In genomic region chr3:4819761-4820160, GRCh38 we compare ENCODE assay signal across 22 cellular contexts.
A peak's percentile ranks its signal among the peaks of the same experiment; 100 is the strongest.
DNase-seq lines count a peak whose midpoint lies in the region; ATAC-seq and TF ChIP-seq lines count a peak whose summit lies in the region.
"Had no signal": no experiment of that assay in that cellular context is flagged by ENCODE, and none has a peak within 500 bp of the region (broad histone marks: within the 10 kb centered on the region; RNA-seq: fewer than 3 reads in every experiment).

No MANE protein-coding gene starts in this region.

- TF ChIP-seq CTCF in activated CD8-positive, alpha-beta T cell treated with anti-CD3 and anti-CD28 coated beads for 36 hours (IDR thresholded peaks at IDR 0.05), result no peak
- TF ChIP-seq CTCF in foreskin keratinocyte (conservative IDR thresholded peaks at IDR 0.05), result no peak

- H3K27me3 Mint-ChIP-seq in activated CD8-positive, alpha-beta T cell treated with anti-CD3 and anti-CD28 coated beads for 36 hours, result no peaks in the 10 kb centered on the region
- no peaks in the 10 kb centered on the region for H3K27me3 Mint-ChIP-seq in activated CD8-positive, alpha-beta T cell treated with anti-CD3 and anti-CD28 coated beads, Interleukin-2, amount 10 ng/mL, durations not matched to agents 7 days and 5 days (ENCODE audit: low read depth)
- no peaks in the 10 kb centered on the region for H3K27me3 Mint-ChIP-seq in CD8-positive, alpha-beta memory T cell
- H3K27me3 Mint-ChIP-seq in activated naive CD8-positive, alpha-beta T cell treated with anti-CD3 and anti-CD28 coated beads, Interleukin-2, amount 50 U/mL, for 24 hours, result no peaks in the 10 kb centered on the region

- H2AFZ ChIP-seq in trophoblast cell (ENCODE audit: insufficient read depth, low read length, poor library complexity), result no peak overlapping the region

- H3K4me3 ChIP-seq in CD8-positive, alpha-beta memory T cell (ENCODE audit: low read length), result no peak overlapping the region
- no peak overlapping the region for H3K4me3 ChIP-seq in trophoblast cell (ENCODE audit: low read depth, low read length)
- H3K4me3 ChIP-seq: A549, lung had no signal

- H3K27ac Mint-ChIP-seq in activated CD8-positive, alpha-beta T cell treated with anti-CD3 and anti-CD28 coated beads for 36 hours, result peak overlapping the region; percentile 100
- no peak overlapping the region for H3K27ac Mint-ChIP-seq in activated CD8-positive, alpha-beta T cell treated with anti-CD3 and anti-CD28 coated beads, Interleukin-2, amount 10 ng/mL, durations not matched to agents 7 days and 5 days
- H3K27ac Mint-ChIP-seq in CD8-positive, alpha-beta memory T cell, result peak overlapping the region; percentile 89 to 99 (median 98)
- peak overlapping the region; percentile 95 for H3K27ac Mint-ChIP-seq in activated naive CD8-positive, alpha-beta T cell treated with anti-CD3 and anti-CD28 coated beads, Interleukin-2, amount 50 U/mL, for 24 hours
- H3K27ac Mint-ChIP-seq: progenitor cell of endocrine pancreas had no signal

- H3K9me3 ChIP-seq in CD8-positive, alpha-beta memory T cell (ENCODE audit: low read length), result no peaks in the 10 kb centered on the region
- H3K9me3 ChIP-seq in trophoblast cell (ENCODE audit: insufficient read depth, low read depth, low read length), result no peaks in the 10 kb centered on the region

- H3K18ac ChIP-seq in trophoblast cell (ENCODE audit: low read length), result no peak overlapping the region

- POLR2A ChIA-PET in activated CD8-positive, alpha-beta T cell treated with anti-CD3 and anti-CD28 coated beads for 36 hours (lab: Charles Lee), result interaction anchor here (0.5 to 4.4 kb wide), 4 partner anchors 29 to 374 kb away, joined by 3 to 60 read pairs (median 26); partner anchors contain the start of gene BHLHE40
- POLR2A ChIA-PET in activated CD8-positive, alpha-beta T cell treated with anti-CD3 and anti-CD28 coated beads, Interleukin-2, amount 10 ng/mL, durations not matched to agents 7 days and 5 days (lab: Charles Lee), result interaction anchor here (0.7 to 4.6 kb wide), 2 partner anchors 10 to 158 kb away, joined by 3 to 100 read pairs; partner anchors contain the start of gene BHLHE40
- POLR2A ChIA-PET in CD8-positive, alpha-beta memory T cell (lab: Charles Lee), result no interaction called here

- no peak overlapping the region for H3K4me2 ChIP-seq in trophoblast cell (ENCODE audit: low read length)
- H3K4me2 ChIP-seq: A549, KMS-11 had no signal

- H3K36me3 ChIP-seq in CD8-positive, alpha-beta memory T cell (ENCODE audit: insufficient read depth, low read length), result peaks cover 8% of the 10 kb centered on the region
- peaks cover 2 to 4% of the 10 kb centered on the region in 2 experiments for H3K36me3 ChIP-seq in trophoblast cell (ENCODE audit: control insufficient read depth in 1 of 2, insufficient read depth in 2 of 2, low read length in 2 of 2)

- ATAC-seq in activated CD8-positive, alpha-beta T cell treated with anti-CD3 and anti-CD28 coated beads for 36 hours, result no peak
- ATAC-seq in activated CD8-positive, alpha-beta T cell treated with anti-CD3 and anti-CD28 coated beads, Interleukin-2, amount 10 ng/mL, durations not matched to agents 7 days and 5 days, result no peak
- no peak for ATAC-seq in activated naive CD8-positive, alpha-beta T cell treated with anti-CD3 and anti-CD28 coated beads, Interleukin-2, amount 50 U/mL, for 24 hours
- ATAC-seq in foreskin keratinocyte, result no peak
- ATAC-seq: A549, Panc1 had no signal

- H3K23ac ChIP-seq in trophoblast cell (ENCODE audit: low read length), result no peak overlapping the region

- peak overlapping the region; percentile 38 for H4K91ac ChIP-seq in trophoblast cell (ENCODE audit: low read depth, low read length)

- no peak overlapping the region for H3K4ac ChIP-seq in trophoblast cell (ENCODE audit: low read depth, low read length)

- H3K14ac ChIP-seq in trophoblast cell (ENCODE audit: low read length), result no peak overlapping the region

- H4K8ac ChIP-seq in trophoblast cell (ENCODE audit: low read depth, low read length), result no peak overlapping the region

- intact Hi-C loops in activated CD8-positive, alpha-beta T cell treated with anti-CD3 and anti-CD28 coated beads for 36 hours (cut with micrococcal nuclease), result loop anchor here (5.0 to 10.0 kb wide), 2 partner anchors 77 to 85 kb away; no protein-coding TSS in a partner anchor

- DNase-seq in activated CD8-positive, alpha-beta T cell treated with anti-CD3 and anti-CD28 coated beads for 36 hours, result no peak
- no peak for DNase-seq in activated CD8-positive, alpha-beta T cell treated with anti-CD3 and anti-CD28 coated beads, Interleukin-2, amount 10 ng/mL, durations not matched to agents 7 days and 5 days
- DNase-seq in CD8-positive, alpha-beta memory T cell, result no peak
- no peak for DNase-seq in activated naive CD8-positive, alpha-beta T cell treated with anti-CD3 and anti-CD28 coated beads, Interleukin-2, amount 50 U/mL, for 24 hours
- DNase-seq in trophoblast cell (no peak), foreskin keratinocyte (no peak), SIG-M5 treated with dmso at 0.1 percent for 504 hours (lab: John Stamatoyannopoulos, UW; ENCODE audit: unreplicated experiment) (no peak), NCI-H226 (no peak)
- DNase-seq: activated CD8-positive, alpha-beta memory T cell treated with anti-CD3 and anti-CD28 coated beads, Interleukin-2, amount 50 U/mL, for 48 hours; activated naive CD4-positive, alpha-beta T cell treated with Interleukin-2 at 50 U/mL for 16 hours; glutamatergic neuron; NCI-H146; NCI-H526; SHP77 treated with DMSO at 0.1 percent for 48 hours; stimulated activated CD8-positive, alpha-beta memory T cell treated with anti-CD3 and anti-CD28 coated beads, Interleukin-4, amount 100 ng/mL, for 48 hours; substantia nigra; SW 1271 had no signal

- H4K12ac ChIP-seq in trophoblast cell (ENCODE audit: low read depth, low read length), result no peak overlapping the region

- H3K4me1 ChIP-seq in CD8-positive, alpha-beta memory T cell (ENCODE audit: insufficient read depth, low read length), result peaks cover 36% of the 10 kb centered on the region
- H3K4me1 ChIP-seq in trophoblast cell (ENCODE audit: control insufficient read depth in 1 of 2, insufficient read depth in 2 of 2, low read length in 2 of 2), result peaks cover 18 to 27% of the 10 kb centered on the region in 2 experiments
- no peaks in the 10 kb centered on the region for H3K4me1 ChIP-seq in foreskin keratinocyte

- H2BK5ac ChIP-seq in trophoblast cell (ENCODE audit: low read depth, low read length, poor library complexity), result no peak overlapping the region

- H2BK12ac ChIP-seq in trophoblast cell (ENCODE audit: low read length), result peak overlapping the region; percentile 68

- H2BK120ac ChIP-seq in trophoblast cell (ENCODE audit: insufficient read depth, low read length, poor library complexity), result peak overlapping the region; percentile 59

- CTCF ChIA-PET in activated CD8-positive, alpha-beta T cell treated with anti-CD3 and anti-CD28 coated beads for 36 hours (lab: Charles Lee), result no interaction called here
- CTCF ChIA-PET in activated CD8-positive, alpha-beta T cell treated with anti-CD3 and anti-CD28 coated beads, Interleukin-2, amount 10 ng/mL, durations not matched to agents 7 days and 5 days (lab: Charles Lee), result interaction anchor here (1.7 kb wide), 1 partner anchor 108 kb away, joined by 5 read pairs; no protein-coding TSS in a partner anchor
- CTCF ChIA-PET in CD8-positive, alpha-beta memory T cell (lab: Charles Lee), result no interaction called here

- H3K79me1 ChIP-seq in trophoblast cell (ENCODE audit: low read length), result peaks cover 36% of the 10 kb centered on the region

- H3K9ac ChIP-seq in trophoblast cell (ENCODE audit: low read length), result no peak overlapping the region
- H3K9ac ChIP-seq: KMS-11 had no signal

- no peak overlapping the region for H2AK5ac ChIP-seq in trophoblast cell (ENCODE audit: low read length)

- peaks cover 56% of the 10 kb centered on the region for H3K4me1 Mint-ChIP-seq in activated CD8-positive, alpha-beta T cell treated with anti-CD3 and anti-CD28 coated beads for 36 hours (ENCODE audit: low read depth)
- H3K4me1 Mint-ChIP-seq in activated CD8-positive, alpha-beta T cell treated with anti-CD3 and anti-CD28 coated beads, Interleukin-2, amount 10 ng/mL, durations not matched to agents 7 days and 5 days (ENCODE audit: low read depth), result peaks cover 66% of the 10 kb centered on the region
- H3K4me1 Mint-ChIP-seq in CD8-positive, alpha-beta memory T cell, result peaks cover 33 to 49% (median 45%) of the 10 kb centered on the region in 3 donors
- H3K4me1 Mint-ChIP-seq in activated naive CD8-positive, alpha-beta T cell treated with anti-CD3 and anti-CD28 coated beads, Interleukin-2, amount 50 U/mL, for 24 hours, result peaks cover 62% of the 10 kb centered on the region

- H3K9me3 Mint-ChIP-seq in activated CD8-positive, alpha-beta T cell treated with anti-CD3 and anti-CD28 coated beads for 36 hours, result peaks cover 10% of the 10 kb centered on the region
- peaks cover 26% of the 10 kb centered on the region for H3K9me3 Mint-ChIP-seq in activated CD8-positive, alpha-beta T cell treated with anti-CD3 and anti-CD28 coated beads, Interleukin-2, amount 10 ng/mL, durations not matched to agents 7 days and 5 days (ENCODE audit: insufficient read depth)
- peaks cover 0 to 8% (median 0%) of the 10 kb centered on the region in 5 donors for H3K9me3 Mint-ChIP-seq in CD8-positive, alpha-beta memory T cell
- H3K9me3 Mint-ChIP-seq in activated naive CD8-positive, alpha-beta T cell treated with anti-CD3 and anti-CD28 coated beads, Interleukin-2, amount 50 U/mL, for 24 hours, result no peaks in the 10 kb centered on the region

- H3K79me2 ChIP-seq in trophoblast cell (ENCODE audit: control insufficient read depth, insufficient read depth, low read length, poor library complexity), result peaks cover 5% of the 10 kb centered on the region

- H3K4me3 Mint-ChIP-seq in activated CD8-positive, alpha-beta T cell treated with anti-CD3 and anti-CD28 coated beads for 36 hours, result no peak overlapping the region
- no peak overlapping the region for H3K4me3 Mint-ChIP-seq in activated CD8-positive, alpha-beta T cell treated with anti-CD3 and anti-CD28 coated beads, Interleukin-2, amount 10 ng/mL, durations not matched to agents 7 days and 5 days
- H3K4me3 Mint-ChIP-seq in CD8-positive, alpha-beta memory T cell, result no peak overlapping the region
- H3K4me3 Mint-ChIP-seq in activated naive CD8-positive, alpha-beta T cell treated with anti-CD3 and anti-CD28 coated beads, Interleukin-2, amount 50 U/mL, for 24 hours, result no peak overlapping the region

- no peaks in the 10 kb centered on the region for H3K27me3 ChIP-seq in CD8-positive, alpha-beta memory T cell (ENCODE audit: insufficient read depth, low read length, poor library complexity, severe bottlenecking)
- no peaks in the 10 kb centered on the region for H3K27me3 ChIP-seq in trophoblast cell (ENCODE audit: insufficient read depth, low read length)
- H3K27me3 ChIP-seq in foreskin keratinocyte, result no peaks in the 10 kb centered on the region

- H3K27ac ChIP-seq in CD8-positive, alpha-beta memory T cell (ENCODE audit: low read depth, low read length), result no peak overlapping the region
- H3K27ac ChIP-seq in trophoblast cell (ENCODE audit: low read depth, low read length) (no peak overlapping the region), foreskin keratinocyte (no peak overlapping the region)
- H3K27ac ChIP-seq: A549, KMS-11 had no signal

- WGBS in trophoblast cell (ENCODE audit: extremely low coverage, insufficient coverage, insufficient read length), result no CpG with 5 or more reads among the region's 3 CpGs

- peaks cover 93% of the 10 kb centered on the region for H3K36me3 Mint-ChIP-seq in activated CD8-positive, alpha-beta T cell treated with anti-CD3 and anti-CD28 coated beads for 36 hours (ENCODE audit: low read depth)
- peaks cover 96% of the 10 kb centered on the region for H3K36me3 Mint-ChIP-seq in activated CD8-positive, alpha-beta T cell treated with anti-CD3 and anti-CD28 coated beads, Interleukin-2, amount 10 ng/mL, durations not matched to agents 7 days and 5 days (ENCODE audit: low read depth)
- peaks cover 17 to 55% (median 23%) of the 10 kb centered on the region in 3 donors for H3K36me3 Mint-ChIP-seq in CD8-positive, alpha-beta memory T cell
- peaks cover 83% of the 10 kb centered on the region for H3K36me3 Mint-ChIP-seq in activated naive CD8-positive, alpha-beta T cell treated with anti-CD3 and anti-CD28 coated beads, Interleukin-2, amount 50 U/mL, for 24 hours (ENCODE audit: low read depth)
